In genomic region chr12:122870163-122870842, GRCh38 we compare ENCODE assay signal across 10 cellular contexts. TPM values are rescaled to one million over a fixed set of nuclear protein-coding genes. Genes with fewer than 3 reads are reported as not detected.
DNase-seq lines count a peak whose midpoint lies in the region; ATAC-seq and TF ChIP-seq lines count a peak whose summit lies in the region.
"Had no signal": no experiment of that assay in that cellular context is flagged by ENCODE, and none has a peak within 500 bp of the region (broad histone marks: within the 10 kb centered on the region; RNA-seq: fewer than 3 reads in every experiment).

No MANE protein-coding gene starts in this region.

- DNase-seq in RWPE2 (ENCODE audit: low spot score) (no peak), glutamatergic neuron (no peak), RKO (ENCODE audit: low spot score) (no peak), osteoblast (ENCODE audit: insufficient read length, low spot score, missing footprints) (no peak), NCI-H146 (lab: John Stamatoyannopoulos, UW) (no peak), HUDEP-2 (lab: John Stamatoyannopoulos, UW; ENCODE audit: unreplicated experiment in 76 of 76) (no peak)
- DNase-seq: NCI-H524; stimulated activated naive CD8-positive, alpha-beta T cell treated with anti-CD3 and anti-CD28 coated beads, Interleukin-15, Interleukin-2, amounts not matched to agents 100 U/mL and 50 U/mL, for 24 hours had no signal

- ATAC-seq in RWPE2 (ENCODE audit: low read depth), result no peak
- ATAC-seq: stimulated activated naive CD8-positive, alpha-beta T cell treated with anti-CD3 and anti-CD28 coated beads, Interleukin-15, Interleukin-2, amounts not matched to agents 100 U/mL and 50 U/mL, for 24 hours had no signal

- H3K79me2 ChIP-seq in parathyroid adenoma (peaks cover 17% of the 10 kb centered on the region), osteoblast (ENCODE audit: insufficient read depth, low read length) (peaks cover 68% of the 10 kb centered on the region)

- H3K9me3 ChIP-seq in RWPE2 (ENCODE audit: severe bottlenecking) (no peaks in the 10 kb centered on the region), parathyroid adenoma (ENCODE audit: control insufficient read depth, low read length) (no peaks in the 10 kb centered on the region), osteoblast (ENCODE audit: low read depth, low read length) (no peaks in the 10 kb centered on the region)

- H3K27me3 Mint-ChIP-seq in glutamatergic neuron (ENCODE audit: unreplicated experiment), result peaks cover 12% of the 10 kb centered on the region

- peaks cover 9% of the 10 kb centered on the region for H3K36me3 Mint-ChIP-seq in glutamatergic neuron (ENCODE audit: unreplicated experiment)

- H3K27ac Mint-ChIP-seq in glutamatergic neuron (ENCODE audit: unreplicated experiment), result no peak overlapping the region

- H3K9me3 Mint-ChIP-seq in glutamatergic neuron (ENCODE audit: unreplicated experiment), result peaks cover 4% of the 10 kb centered on the region

- H3K4me1 ChIP-seq in RWPE2 (ENCODE audit: insufficient read depth, poor library complexity, severe bottlenecking) (peaks cover 45% of the 10 kb centered on the region), parathyroid adenoma (peaks cover 11% of the 10 kb centered on the region), osteoblast (ENCODE audit: insufficient read depth, low read length) (peaks cover 12% of the 10 kb centered on the region)

- TF ChIP-seq CTCF in 22Rv1 (IDR thresholded peaks at IDR 0.05) (no peak), RWPE2 (IDR thresholded peaks at IDR 0.05; ENCODE audit: poor library complexity, severe bottlenecking) (no peak), glutamatergic neuron (IDR thresholded peaks at IDR 0.05; ENCODE audit: partially characterized antibody, unreplicated experiment) (no peak), parathyroid adenoma (IDR thresholded peaks at IDR 0.05) (no peak), osteoblast (IDR thresholded peaks at IDR 0.05; ENCODE audit: extremely low read depth, low read depth, low read length) (no peak)

- no peak overlapping the region for H3K9ac ChIP-seq in parathyroid adenoma

- peaks cover 20% of the 10 kb centered on the region for H4K20me1 ChIP-seq in osteoblast (ENCODE audit: insufficient read depth, low read length)

- H3K4me2 ChIP-seq in parathyroid adenoma (ENCODE audit: low read length) (peak overlapping the region; percentile 23), osteoblast (ENCODE audit: insufficient read depth, low read length) (no peak overlapping the region)

- H3K4me3 Mint-ChIP-seq in glutamatergic neuron (ENCODE audit: unreplicated experiment), result peak overlapping the region; percentile 6

- peak overlapping the region; percentile 79 for H3K27ac ChIP-seq in 22Rv1
- H3K27ac ChIP-seq in RWPE2 (ENCODE audit: poor library complexity, severe bottlenecking), result peak overlapping the region; percentile 80
- peak overlapping the region; percentile 45 for H3K27ac ChIP-seq in parathyroid adenoma
- no peak overlapping the region for H3K27ac ChIP-seq in osteoblast (ENCODE audit: low read depth, low read length)

- H3K4me3 ChIP-seq in RWPE2 (ENCODE audit: severe bottlenecking) (no peak overlapping the region), parathyroid adenoma (ENCODE audit: low read depth, low read length) (no peak overlapping the region), osteoblast (ENCODE audit: insufficient read depth, low read length) (no peak overlapping the region)

- no peak overlapping the region for H2AFZ ChIP-seq in parathyroid adenoma
- H2AFZ ChIP-seq in osteoblast (ENCODE audit: low read length), result no peak overlapping the region

- peaks cover 26% of the 10 kb centered on the region for H3K4me1 Mint-ChIP-seq in glutamatergic neuron (ENCODE audit: low read depth, unreplicated experiment)

- H3K36me3 ChIP-seq in RWPE2 (ENCODE audit: low read depth), result peaks cover 62% of the 10 kb centered on the region
- no peaks in the 10 kb centered on the region for H3K36me3 ChIP-seq in parathyroid adenoma (ENCODE audit: control insufficient read depth, insufficient read depth, low read length)
- peaks cover 42% of the 10 kb centered on the region for H3K36me3 ChIP-seq in osteoblast (ENCODE audit: insufficient read depth, low read length)

- H3K27me3 ChIP-seq in RWPE2 (ENCODE audit: insufficient read depth, poor library complexity, severe bottlenecking) (no peaks in the 10 kb centered on the region), parathyroid adenoma (ENCODE audit: control insufficient read depth, insufficient read depth, low read length) (no peaks in the 10 kb centered on the region), osteoblast (ENCODE audit: insufficient read depth, low read length) (no peaks in the 10 kb centered on the region)

RNA-seq across cellular contexts. Expression of gene VPS37B, which starts 25.6 kb away (rescaled TPM):
- total RNA-seq in glutamatergic neuron (ENCODE audit: unreplicated experiment), result 19.7 TPM
- 19.2 and 20.6 TPM in 2 replicates for total RNA-seq in osteoblast

RNA-seq across cellular contexts. Expression of gene HIP1R, which starts 35.0 kb away (rescaled TPM):
- 19.3 TPM for total RNA-seq in glutamatergic neuron (ENCODE audit: unreplicated experiment)
- 19.4 and 21.0 TPM in 2 replicates for total RNA-seq in osteoblast
